In the genomic region with DNA sequence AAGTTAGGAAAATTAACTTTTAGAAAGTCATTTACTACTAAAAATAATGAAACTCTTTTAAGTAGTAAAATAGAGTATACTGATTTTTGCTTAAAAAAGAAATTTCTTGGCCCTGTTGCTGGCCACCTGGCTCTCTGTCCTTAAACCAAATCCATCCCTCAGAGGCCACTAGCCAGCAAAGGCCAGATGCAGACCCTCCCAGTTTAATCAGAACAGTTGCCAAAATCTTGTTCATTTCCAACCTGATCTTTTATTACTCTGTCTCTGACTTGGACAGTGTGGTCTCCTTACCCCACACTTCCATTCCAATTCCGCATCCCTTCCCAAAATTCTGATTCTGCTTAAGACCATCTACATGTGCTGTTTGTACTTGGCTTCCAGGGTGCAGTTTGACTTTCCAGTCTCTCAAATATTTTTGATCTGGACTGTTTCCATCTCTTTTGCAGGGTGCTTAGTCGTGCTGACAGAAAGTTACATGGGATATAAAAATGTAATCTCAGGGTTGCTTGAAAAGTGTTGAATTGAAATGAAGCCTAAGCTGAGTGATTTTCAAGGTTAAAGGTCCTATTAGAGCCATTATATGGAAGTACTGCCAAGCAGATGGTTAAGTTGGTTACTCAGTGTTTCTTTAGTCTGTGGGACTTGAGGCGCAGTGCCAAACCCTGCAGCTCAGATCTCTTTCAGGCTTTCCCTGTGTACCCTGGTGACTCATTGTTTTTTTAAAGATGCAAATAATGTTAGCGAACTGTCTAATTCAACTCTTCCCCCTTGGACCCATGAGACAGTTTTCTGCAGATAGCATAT, we compare ENCODE assay signal across 8 cellular contexts. TPM values are rescaled to one million over a fixed set of nuclear protein-coding genes. Genes with fewer than 3 reads are reported as not detected.
DNase-seq lines count a peak whose midpoint lies in the region; ATAC-seq and TF ChIP-seq lines count a peak whose summit lies in the region.

No MANE protein-coding gene starts in this region.

- no peak overlapping the region for H4K8ac ChIP-seq in neuronal stem cell (ENCODE audit: low read depth, low read length)

- H3K9ac ChIP-seq in stomach smooth muscle (ENCODE audit: low read length in 2 of 2) (no peak overlapping the region), neuronal stem cell (ENCODE audit: low read depth, low read length, poor library complexity) (no peak overlapping the region)

- no peak overlapping the region for H2BK5ac ChIP-seq in neuronal stem cell (ENCODE audit: low read length)

- H3K18ac ChIP-seq in neuronal stem cell (ENCODE audit: low read length): no peak overlapping the region

- H3K9me3 ChIP-seq in T-helper 17 cell (ENCODE audit: control insufficient read depth, low read length, poor library complexity, severe bottlenecking): no peaks in the 10 kb centered on the region
- H3K9me3 ChIP-seq in heart left ventricle: no peaks in the 10 kb centered on the region
- no peaks in the 10 kb centered on the region for H3K9me3 ChIP-seq in stomach smooth muscle (ENCODE audit: control insufficient read depth in 2 of 2, low read length in 2 of 2)
- no peaks in the 10 kb centered on the region for H3K9me3 ChIP-seq in neuronal stem cell (replicated peaks in 1 of 2; ENCODE audit: control insufficient read depth in 2 of 2, insufficient read depth in 1 of 2, low read depth in 1 of 2, low read length in 2 of 2)

- H2BK15ac ChIP-seq in neuronal stem cell (ENCODE audit: low read length): no peak overlapping the region

- H3K4me3 Mint-ChIP-seq in T-helper 17 cell: no peak overlapping the region

- H3K36me3 ChIP-seq in heart left ventricle: no peaks in the 10 kb centered on the region
- no peaks in the 10 kb centered on the region for H3K36me3 ChIP-seq in stomach smooth muscle (ENCODE audit: control insufficient read depth in 2 of 2, insufficient read depth in 2 of 2, low read length in 2 of 2)
- no peaks in the 10 kb centered on the region for H3K36me3 ChIP-seq in neuronal stem cell (replicated peaks in 1 of 2; ENCODE audit: control insufficient read depth in 2 of 2, insufficient read depth in 2 of 2, low read length in 2 of 2)

- peak; percentile 83 for ATAC-seq in GM21360 (IDR thresholded peaks at IDR 0.05; ENCODE audit: unreplicated experiment)
- ATAC-seq in HG03460 (IDR thresholded peaks at IDR 0.05; ENCODE audit: unreplicated experiment): peak; percentile 92
- peak; percentile 32 for ATAC-seq in T-helper 17 cell
- ATAC-seq in heart left ventricle: peak; percentile 80 to 95 (median 88)

- no peak overlapping the region for H3K23ac ChIP-seq in neuronal stem cell (ENCODE audit: low read depth, low read length, poor library complexity)

- no peak overlapping the region for H2AFZ ChIP-seq in neuronal stem cell (ENCODE audit: low read length)

- H3K14ac ChIP-seq in neuronal stem cell (ENCODE audit: low read length): no peak overlapping the region

- DNase-seq in GM03348 (ENCODE audit: low spot score) (peak; percentile 71), T-helper 17 cell (no peak), heart left ventricle (peak; percentile 50 to 85 (median 76)), neuronal stem cell (ENCODE audit: low spot score) (no peak), HuH-7 (ENCODE audit: low spot score) (no peak)

- no peak overlapping the region for H2BK12ac ChIP-seq in neuronal stem cell (ENCODE audit: low read length)

- H3K4me3 ChIP-seq in heart left ventricle (no peak overlapping the region), stomach smooth muscle (ENCODE audit: low read length in 2 of 2) (peak overlapping the region; percentile 13 to 22), neuronal stem cell (ENCODE audit: low read length in 2 of 2) (no peak overlapping the region)

- peak overlapping the region; percentile 70 for H3K27ac Mint-ChIP-seq in T-helper 17 cell

- intact Hi-C loops in heart left ventricle (cut with DNase I): no loop called here

- H3K36me3 Mint-ChIP-seq in T-helper 17 cell (ENCODE audit: low read depth): peaks cover 3% of the 10 kb centered on the region

- H3K4me1 ChIP-seq in heart left ventricle (peaks cover 0 to 40% (median 17%) of the 10 kb centered on the region in 12 donors), stomach smooth muscle (ENCODE audit: control insufficient read depth, insufficient read depth, low read length) (peaks cover 21% of the 10 kb centered on the region), neuronal stem cell (ENCODE audit: control insufficient read depth in 2 of 2, insufficient read depth in 1 of 2, low read depth in 1 of 2, low read length in 2 of 2) (peaks cover 0 to 6% of the 10 kb centered on the region in 2 donors)

- H3K27me3 Mint-ChIP-seq in T-helper 17 cell: no peaks in the 10 kb centered on the region

- no peak for TF ChIP-seq CTCF in heart left ventricle (IDR thresholded peaks at IDR 0.05)

- peaks cover 15% of the 10 kb centered on the region for H3K4me1 Mint-ChIP-seq in T-helper 17 cell

- WGBS in heart left ventricle, 4 donors: 34 to 37% (median 36%) methylated on average over 4 of the region's 4 CpGs
- WGBS in neuronal stem cell (ENCODE audit: extremely low coverage in 2 of 2, insufficient read length in 2 of 2, insufficient replicate concordance in 1 of 2), 2 donors: no CpG with 5 or more reads among the region's 4 CpGs

- no peak overlapping the region for H3K4ac ChIP-seq in neuronal stem cell (ENCODE audit: low read length)

- H3K27me3 ChIP-seq in heart left ventricle (no peaks in the 10 kb centered on the region), stomach smooth muscle (ENCODE audit: control insufficient read depth in 1 of 2, insufficient read depth in 2 of 2, low read length in 2 of 2) (no peaks in the 10 kb centered on the region), neuronal stem cell (ENCODE audit: control insufficient read depth in 3 of 3, insufficient read depth in 3 of 3, low read depth in 1 of 3, low read length in 3 of 3) (no peaks in the 10 kb centered on the region)

- peak overlapping the region in 10 of 12 donors; percentile 3 to 64 (median 42) for H3K27ac ChIP-seq in heart left ventricle
- no peak overlapping the region for H3K27ac ChIP-seq in stomach smooth muscle (ENCODE audit: low read length)
- H3K27ac ChIP-seq in neuronal stem cell (replicated peaks; ENCODE audit: low read length): no peak overlapping the region

- no peak overlapping the region for H3K4me2 ChIP-seq in neuronal stem cell (ENCODE audit: insufficient read depth, low read length, poor library complexity, severe bottlenecking)

- no peak overlapping the region for H2AK5ac ChIP-seq in neuronal stem cell (ENCODE audit: low read depth, low read length)

- TF ChIP-seq POLR2A in heart left ventricle (IDR thresholded peaks at IDR 0.05): no peak

- H4K91ac ChIP-seq in neuronal stem cell (ENCODE audit: low read depth, low read length, poor library complexity): no peak overlapping the region

- H3K79me1 ChIP-seq in neuronal stem cell (ENCODE audit: low read depth, low read length): no peaks in the 10 kb centered on the region

- no peak overlapping the region for H2BK120ac ChIP-seq in neuronal stem cell (ENCODE audit: low read depth, low read length)

RNA-seq across cellular contexts. Expression of gene DCP2, which starts 18.4 kb away (rescaled TPM):
- total RNA-seq in T-helper 17 cell: 10 to 100 TPM; 80.0 to 83.6 TPM
- total RNA-seq in heart left ventricle: 10 to 100 TPM in 8 of 9 donors, 1 to 10 TPM in 1; 8.3 to 36.0 (median 18.4) TPM
- polyA plus RNA-seq in heart left ventricle: 1 to 10 TPM; 3.4 to 5.3 TPM
- 36.6 TPM for polyA plus RNA-seq in neuronal stem cell (2013, experiment 1 of 2)
- 40.3 TPM for polyA plus RNA-seq in neuronal stem cell (2013, experiment 2 of 2)

RNA-seq across cellular contexts. Expression of gene REEP5, which starts 36.1 kb away (rescaled TPM):
- total RNA-seq in T-helper 17 cell (10 to 100 TPM; 38.1 to 46.5 TPM), heart left ventricle (100 to 1,000 TPM; 103 to 187 (median 141) TPM)
- polyA plus RNA-seq in heart left ventricle: 100 to 1,000 TPM in 1 of 2 donors, 10 to 100 TPM in 1; 93.5 to 116 TPM
- polyA plus RNA-seq in neuronal stem cell (2013, experiment 1 of 2): 15.5 TPM
- 15.9 TPM for polyA plus RNA-seq in neuronal stem cell (2013, experiment 2 of 2)

Comparison
In these comparisons a context has a peak if more than half of its experiments do, and no peak if none do; other contexts are left out.
1. DNase-seq: peak in GM03348 (single experiment) and heart left ventricle (5 of 5); none in T-helper 17 cell (0 of 3), neuronal stem cell (single experiment) and HuH-7 (single experiment).
2. ATAC-seq: peak in every context shown above with its lines; median percentile 92 in HG03460; 88 in heart left ventricle; 83 in GM21360; 32 in T-helper 17 cell.
3. H3K27ac ChIP-seq: peak in heart left ventricle (10 of 12); none in stomach smooth muscle (single experiment) and neuronal stem cell (single experiment).
4. H3K4me3 ChIP-seq: peak in stomach smooth muscle (2 of 2); none in heart left ventricle (0 of 12) and neuronal stem cell (0 of 2).